Comparison of ENCODE assay signal across 1 cellular context in the genomic region with DNA sequence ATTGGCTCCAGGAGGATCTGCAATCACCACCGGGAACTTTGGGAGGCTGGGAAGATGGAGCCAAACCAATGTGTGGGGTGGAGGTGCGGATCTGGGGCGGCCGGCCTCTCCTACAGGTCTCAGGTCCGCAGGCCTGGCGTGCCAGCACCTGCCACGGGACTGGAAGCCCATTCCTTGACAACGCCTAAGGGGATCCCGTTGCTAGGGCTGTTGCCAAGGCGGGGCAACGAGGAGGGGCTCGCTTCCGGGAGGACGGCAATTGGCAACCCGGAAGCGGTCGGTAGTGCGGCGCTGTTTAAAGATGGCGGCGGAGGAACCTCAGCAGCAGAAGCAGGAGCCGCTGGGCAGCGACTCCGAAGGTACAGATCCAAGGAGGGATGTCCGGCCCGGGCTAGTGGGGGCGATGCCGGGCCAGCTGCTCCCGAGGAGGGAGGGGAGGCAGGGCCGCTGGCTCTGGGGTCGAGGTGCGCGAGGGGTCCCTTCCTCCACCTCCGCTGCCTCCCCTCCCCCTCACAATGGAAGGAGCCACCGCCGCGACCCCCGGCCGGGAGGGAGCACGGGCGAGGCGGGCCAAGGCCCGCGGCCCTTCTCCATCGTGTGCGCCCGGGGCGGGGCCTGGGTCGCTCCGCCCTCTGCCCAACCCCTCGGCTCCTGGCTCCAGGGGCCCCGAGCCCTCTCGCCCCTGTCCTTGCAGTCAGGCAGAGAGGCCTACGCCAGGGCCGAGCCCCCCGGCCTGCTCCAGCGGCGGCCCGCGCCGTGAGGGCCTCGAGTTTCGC.
TF ChIP-seq lines count a peak whose summit lies in the region.

A gene with protein sequence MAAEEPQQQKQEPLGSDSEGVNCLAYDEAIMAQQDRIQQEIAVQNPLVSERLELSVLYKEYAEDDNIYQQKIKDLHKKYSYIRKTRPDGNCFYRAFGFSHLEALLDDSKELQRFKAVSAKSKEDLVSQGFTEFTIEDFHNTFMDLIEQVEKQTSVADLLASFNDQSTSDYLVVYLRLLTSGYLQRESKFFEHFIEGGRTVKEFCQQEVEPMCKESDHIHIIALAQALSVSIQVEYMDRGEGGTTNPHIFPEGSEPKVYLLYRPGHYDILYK (plus strand): TSS at position 283 of the 776 bp plus-strand sequence. CDS start 19 bp downstream, at position 302.

TF ChIP-seq in WTC11, 78 proteins besides CTCF, POLR2A, EP300 and RAD21 (continued from another document):
- TF ChIP-seq, protein P1, sequence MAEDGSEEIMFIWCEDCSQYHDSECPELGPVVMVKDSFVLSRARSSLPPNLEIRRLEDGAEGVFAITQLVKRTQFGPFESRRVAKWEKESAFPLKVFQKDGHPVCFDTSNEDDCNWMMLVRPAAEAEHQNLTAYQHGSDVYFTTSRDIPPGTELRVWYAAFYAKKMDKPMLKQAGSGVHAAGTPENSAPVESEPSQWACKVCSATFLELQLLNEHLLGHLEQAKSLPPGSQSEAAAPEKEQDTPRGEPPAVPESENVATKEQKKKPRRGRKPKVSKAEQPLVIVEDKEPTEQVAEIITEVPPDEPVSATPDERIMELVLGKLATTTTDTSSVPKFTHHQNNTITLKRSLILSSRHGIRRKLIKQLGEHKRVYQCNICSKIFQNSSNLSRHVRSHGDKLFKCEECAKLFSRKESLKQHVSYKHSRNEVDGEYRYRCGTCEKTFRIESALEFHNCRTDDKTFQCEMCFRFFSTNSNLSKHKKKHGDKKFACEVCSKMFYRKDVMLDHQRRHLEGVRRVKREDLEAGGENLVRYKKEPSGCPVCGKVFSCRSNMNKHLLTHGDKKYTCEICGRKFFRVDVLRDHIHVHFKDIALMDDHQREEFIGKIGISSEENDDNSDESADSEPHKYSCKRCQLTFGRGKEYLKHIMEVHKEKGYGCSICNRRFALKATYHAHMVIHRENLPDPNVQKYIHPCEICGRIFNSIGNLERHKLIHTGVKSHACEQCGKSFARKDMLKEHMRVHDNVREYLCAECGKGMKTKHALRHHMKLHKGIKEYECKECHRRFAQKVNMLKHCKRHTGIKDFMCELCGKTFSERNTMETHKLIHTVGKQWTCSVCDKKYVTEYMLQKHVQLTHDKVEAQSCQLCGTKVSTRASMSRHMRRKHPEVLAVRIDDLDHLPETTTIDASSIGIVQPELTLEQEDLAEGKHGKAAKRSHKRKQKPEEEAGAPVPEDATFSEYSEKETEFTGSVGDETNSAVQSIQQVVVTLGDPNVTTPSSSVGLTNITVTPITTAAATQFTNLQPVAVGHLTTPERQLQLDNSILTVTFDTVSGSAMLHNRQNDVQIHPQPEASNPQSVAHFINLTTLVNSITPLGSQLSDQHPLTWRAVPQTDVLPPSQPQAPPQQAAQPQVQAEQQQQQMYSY (CRISPR knock-in tag; IDR thresholded peaks at IDR 0.05) = peak; percentile 93
- TF ChIP-seq ATF1 (CRISPR knock-in tag; IDR thresholded peaks at IDR 0.05) (0 out of 2 replicates have a peak, but pooled peaks have one; percentile 66), ELF4 (CRISPR knock-in tag; IDR thresholded peaks at IDR 0.05; ENCODE audit: low read depth) (peak; percentile 23; the same call in 1 of the 2 replicates), SMAD3 (CRISPR knock-in tag; IDR thresholded peaks at IDR 0.05; ENCODE audit: borderline replicate concordance) (0 out of 2 replicates have a peak, but pooled peaks have one; percentile 56), ESRRA (CRISPR knock-in tag; IDR thresholded peaks at IDR 0.05; ENCODE audit: borderline replicate concordance) (0 out of 2 replicates have a peak, but pooled peaks have one; percentile 62), RELA (CRISPR knock-in tag; IDR thresholded peaks at IDR 0.05; ENCODE audit: borderline replicate concordance) (0 out of 2 replicates have a peak, but pooled peaks have one; percentile 60), SMAD4 (CRISPR knock-in tag; IDR thresholded peaks at IDR 0.05) (no peak)
- TF ChIP-seq, protein P2, sequence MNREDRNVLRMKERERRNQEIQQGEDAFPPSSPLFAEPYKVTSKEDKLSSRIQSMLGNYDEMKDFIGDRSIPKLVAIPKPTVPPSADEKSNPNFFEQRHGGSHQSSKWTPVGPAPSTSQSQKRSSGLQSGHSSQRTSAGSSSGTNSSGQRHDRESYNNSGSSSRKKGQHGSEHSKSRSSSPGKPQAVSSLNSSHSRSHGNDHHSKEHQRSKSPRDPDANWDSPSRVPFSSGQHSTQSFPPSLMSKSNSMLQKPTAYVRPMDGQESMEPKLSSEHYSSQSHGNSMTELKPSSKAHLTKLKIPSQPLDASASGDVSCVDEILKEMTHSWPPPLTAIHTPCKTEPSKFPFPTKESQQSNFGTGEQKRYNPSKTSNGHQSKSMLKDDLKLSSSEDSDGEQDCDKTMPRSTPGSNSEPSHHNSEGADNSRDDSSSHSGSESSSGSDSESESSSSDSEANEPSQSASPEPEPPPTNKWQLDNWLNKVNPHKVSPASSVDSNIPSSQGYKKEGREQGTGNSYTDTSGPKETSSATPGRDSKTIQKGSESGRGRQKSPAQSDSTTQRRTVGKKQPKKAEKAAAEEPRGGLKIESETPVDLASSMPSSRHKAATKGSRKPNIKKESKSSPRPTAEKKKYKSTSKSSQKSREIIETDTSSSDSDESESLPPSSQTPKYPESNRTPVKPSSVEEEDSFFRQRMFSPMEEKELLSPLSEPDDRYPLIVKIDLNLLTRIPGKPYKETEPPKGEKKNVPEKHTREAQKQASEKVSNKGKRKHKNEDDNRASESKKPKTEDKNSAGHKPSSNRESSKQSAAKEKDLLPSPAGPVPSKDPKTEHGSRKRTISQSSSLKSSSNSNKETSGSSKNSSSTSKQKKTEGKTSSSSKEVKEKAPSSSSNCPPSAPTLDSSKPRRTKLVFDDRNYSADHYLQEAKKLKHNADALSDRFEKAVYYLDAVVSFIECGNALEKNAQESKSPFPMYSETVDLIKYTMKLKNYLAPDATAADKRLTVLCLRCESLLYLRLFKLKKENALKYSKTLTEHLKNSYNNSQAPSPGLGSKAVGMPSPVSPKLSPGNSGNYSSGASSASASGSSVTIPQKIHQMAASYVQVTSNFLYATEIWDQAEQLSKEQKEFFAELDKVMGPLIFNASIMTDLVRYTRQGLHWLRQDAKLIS (CRISPR knock-in tag; IDR thresholded peaks at IDR 0.05; ENCODE audit: borderline replicate concordance) = 0 out of 2 replicates have a peak, but pooled peaks have one; percentile 30
- TF ChIP-seq, protein P3, sequence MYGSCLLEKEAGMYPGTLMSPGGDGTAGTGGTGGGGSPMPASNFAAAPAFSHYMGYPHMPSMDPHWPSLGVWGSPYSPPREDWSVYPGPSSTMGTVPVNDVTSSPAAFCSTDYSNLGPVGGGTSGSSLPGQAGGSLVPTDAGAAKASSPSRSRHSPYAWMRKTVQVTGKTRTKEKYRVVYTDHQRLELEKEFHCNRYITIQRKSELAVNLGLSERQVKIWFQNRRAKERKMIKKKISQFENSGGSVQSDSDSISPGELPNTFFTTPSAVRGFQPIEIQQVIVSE (CRISPR knock-in tag; IDR thresholded peaks at IDR 0.05; ENCODE audit: borderline replicate concordance) = no peak
- TF ChIP-seq, protein P4, sequence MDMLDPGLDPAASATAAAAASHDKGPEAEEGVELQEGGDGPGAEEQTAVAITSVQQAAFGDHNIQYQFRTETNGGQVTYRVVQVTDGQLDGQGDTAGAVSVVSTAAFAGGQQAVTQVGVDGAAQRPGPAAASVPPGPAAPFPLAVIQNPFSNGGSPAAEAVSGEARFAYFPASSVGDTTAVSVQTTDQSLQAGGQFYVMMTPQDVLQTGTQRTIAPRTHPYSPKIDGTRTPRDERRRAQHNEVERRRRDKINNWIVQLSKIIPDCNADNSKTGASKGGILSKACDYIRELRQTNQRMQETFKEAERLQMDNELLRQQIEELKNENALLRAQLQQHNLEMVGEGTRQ (CRISPR knock-in tag; IDR thresholded peaks at IDR 0.05) = peak; percentile 20; the same call in 1 of the 2 replicates
